ENCODE assay signal across 1 cellular context in the genomic region with DNA sequence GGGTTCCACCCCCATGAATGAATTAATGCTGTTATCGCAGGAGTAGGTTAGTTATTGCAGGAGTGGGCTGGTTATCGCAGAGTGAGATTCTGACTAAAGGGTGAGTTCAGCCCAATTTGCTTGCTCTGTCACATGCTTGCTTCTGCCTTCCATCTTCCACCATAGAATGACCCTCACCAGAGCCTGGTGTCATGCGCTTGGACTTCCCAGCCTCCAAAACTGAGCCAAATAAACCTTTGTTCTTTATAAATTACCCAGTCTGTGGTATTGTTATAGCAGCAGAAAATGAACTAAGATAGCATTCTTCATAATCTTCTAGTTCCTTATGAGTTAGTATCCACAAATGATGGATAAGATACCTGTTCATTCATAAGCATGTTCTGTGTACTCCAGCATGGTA.
TF ChIP-seq lines count a peak whose summit lies in the region.

No MANE protein-coding gene starts in this region.

TF ChIP-seq in HepG2, 621 proteins besides CTCF, POLR2A, EP300 and RAD21 (continued from another document):
- TF ChIP-seq, protein P1, sequence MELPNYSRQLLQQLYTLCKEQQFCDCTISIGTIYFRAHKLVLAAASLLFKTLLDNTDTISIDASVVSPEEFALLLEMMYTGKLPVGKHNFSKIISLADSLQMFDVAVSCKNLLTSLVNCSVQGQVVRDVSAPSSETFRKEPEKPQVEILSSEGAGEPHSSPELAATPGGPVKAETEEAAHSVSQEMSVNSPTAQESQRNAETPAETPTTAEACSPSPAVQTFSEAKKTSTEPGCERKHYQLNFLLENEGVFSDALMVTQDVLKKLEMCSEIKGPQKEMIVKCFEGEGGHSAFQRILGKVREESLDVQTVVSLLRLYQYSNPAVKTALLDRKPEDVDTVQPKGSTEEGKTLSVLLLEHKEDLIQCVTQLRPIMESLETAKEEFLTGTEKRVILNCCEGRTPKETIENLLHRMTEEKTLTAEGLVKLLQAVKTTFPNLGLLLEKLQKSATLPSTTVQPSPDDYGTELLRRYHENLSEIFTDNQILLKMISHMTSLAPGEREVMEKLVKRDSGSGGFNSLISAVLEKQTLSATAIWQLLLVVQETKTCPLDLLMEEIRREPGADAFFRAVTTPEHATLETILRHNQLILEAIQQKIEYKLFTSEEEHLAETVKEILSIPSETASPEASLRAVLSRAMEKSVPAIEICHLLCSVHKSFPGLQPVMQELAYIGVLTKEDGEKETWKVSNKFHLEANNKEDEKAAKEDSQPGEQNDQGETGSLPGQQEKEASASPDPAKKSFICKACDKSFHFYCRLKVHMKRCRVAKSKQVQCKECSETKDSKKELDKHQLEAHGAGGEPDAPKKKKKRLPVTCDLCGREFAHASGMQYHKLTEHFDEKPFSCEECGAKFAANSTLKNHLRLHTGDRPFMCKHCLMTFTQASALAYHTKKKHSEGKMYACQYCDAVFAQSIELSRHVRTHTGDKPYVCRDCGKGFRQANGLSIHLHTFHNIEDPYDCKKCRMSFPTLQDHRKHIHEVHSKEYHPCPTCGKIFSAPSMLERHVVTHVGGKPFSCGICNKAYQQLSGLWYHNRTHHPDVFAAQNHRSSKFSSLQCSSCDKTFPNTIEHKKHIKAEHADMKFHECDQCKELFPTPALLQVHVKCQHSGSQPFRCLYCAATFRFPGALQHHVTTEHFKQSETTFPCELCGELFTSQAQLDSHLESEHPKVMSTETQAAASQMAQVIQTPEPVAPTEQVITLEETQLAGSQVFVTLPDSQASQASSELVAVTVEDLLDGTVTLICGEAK (IDR thresholded peaks at IDR 0.05), result no peak
- TF ChIP-seq, protein P1 (CRISPR knock-in tag; IDR thresholded peaks at IDR 0.05), result no peak
